Comparison of ENCODE assay signal across 1 cellular context in the genomic region with DNA sequence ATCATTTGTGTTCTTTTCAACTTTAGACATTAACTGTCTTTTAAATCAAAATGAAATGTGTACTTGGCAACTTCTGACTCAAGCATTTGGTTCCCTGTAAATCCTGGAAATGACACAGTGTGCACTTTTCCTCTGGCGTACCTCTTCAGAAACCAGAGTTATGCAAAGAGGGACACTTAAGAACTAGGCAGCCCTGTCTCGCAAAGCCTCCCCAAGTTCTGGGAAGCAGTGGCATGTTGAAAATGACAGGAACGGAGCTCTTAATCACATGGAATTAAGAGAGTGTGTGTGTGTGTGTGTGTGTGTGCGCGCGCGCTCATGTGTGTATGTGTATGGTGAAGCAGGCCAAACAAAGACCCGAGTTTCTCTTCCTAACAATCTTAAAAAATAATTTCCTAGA.
TF ChIP-seq lines count a peak whose summit lies in the region.

No MANE protein-coding gene starts in this region.

TF ChIP-seq in WTC11, 78 proteins besides CTCF, POLR2A, EP300 and RAD21 (continued from another document):
- no peak for TF ChIP-seq CREM (CRISPR knock-in tag; IDR thresholded peaks at IDR 0.05)
- TF ChIP-seq HMGA2 (CRISPR knock-in tag; IDR thresholded peaks at IDR 0.05), result no peak
- TF ChIP-seq ZNF263 (CRISPR knock-in tag; IDR thresholded peaks at IDR 0.05; ENCODE audit: low read depth), result no peak
